ENCODE assay signal across 14 cellular contexts in the genomic region with DNA sequence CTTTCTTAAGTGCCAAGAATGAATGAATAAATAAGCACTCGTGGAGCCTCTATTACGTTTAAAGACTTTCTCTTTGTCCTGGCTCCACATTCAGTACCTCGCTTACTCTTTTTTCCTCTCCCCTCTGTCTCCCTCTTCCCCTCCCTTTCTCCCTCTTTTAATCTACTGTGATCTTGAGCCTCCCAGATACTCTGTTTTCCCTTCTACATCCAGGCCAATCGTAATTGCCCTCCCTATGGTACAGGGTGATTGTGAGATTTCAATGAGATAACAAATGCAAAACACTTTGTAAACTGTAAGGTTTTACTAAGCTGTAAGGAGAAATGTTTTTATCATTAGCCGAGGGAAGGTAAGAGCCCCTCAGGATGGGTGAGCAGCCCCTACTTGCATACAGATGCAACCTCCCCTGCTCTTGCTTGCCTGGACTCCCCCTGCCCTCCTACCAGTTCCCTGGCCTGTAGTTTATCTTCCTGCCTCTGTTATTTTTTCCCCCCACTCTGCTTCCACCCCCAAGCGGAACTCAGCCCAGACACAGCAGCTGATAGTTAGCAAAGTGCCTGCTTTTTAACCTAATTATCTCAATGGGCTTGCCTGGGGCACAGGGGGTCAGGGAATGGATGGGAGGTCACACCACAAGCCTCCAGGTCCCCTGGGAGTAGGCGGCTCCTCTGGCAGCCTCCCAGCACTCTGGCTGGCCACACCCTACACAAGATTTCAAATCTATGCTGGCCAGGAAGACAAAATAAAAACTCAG.
DNase-seq lines count a peak whose midpoint lies in the region; ATAC-seq, FAIRE-seq and TF ChIP-seq lines count a peak whose summit lies in the region.
"Had no signal": no experiment of that assay in that cellular context is flagged by ENCODE, and none has a peak within 500 bp of the region (broad histone marks: within the 10 kb centered on the region; RNA-seq: fewer than 3 reads in every experiment).

No MANE protein-coding gene starts in this region.

- no peaks in the 10 kb centered on the region for H3K9me3 ChIP-seq in right lobe of liver
- no peaks in the 10 kb centered on the region for H3K9me3 ChIP-seq in HepG2 (ENCODE audit: low read length)
- H3K9me3 ChIP-seq in hepatocyte (ENCODE audit: low read depth) = no peaks in the 10 kb centered on the region

- ATAC-seq in right lobe of liver (peak in 3 of 4 donors; percentile 7 to 47 (median 23)), HepG2 (no peak), GM19328 (IDR thresholded peaks at IDR 0.05; ENCODE audit: unreplicated experiment) (no peak)

- no peak for TF ChIP-seq RAD21 in HepG2 (CRISPR knock-in tag; IDR thresholded peaks at IDR 0.05)

- H3K9ac ChIP-seq in HepG2 (ENCODE audit: insufficient read depth, low read depth, low read length) = no peak overlapping the region

- no peak for TF ChIP-seq EP300 in HepG2 (IDR thresholded peaks at IDR 0.05; ENCODE audit: low read depth in 2 of 2, low read length in 2 of 2)
- no peak for TF ChIP-seq EP300 in HepG2 (CRISPR knock-in tag; IDR thresholded peaks at IDR 0.05; ENCODE audit: borderline replicate concordance)

- H3K79me2 ChIP-seq in HepG2 (ENCODE audit: insufficient read depth, low read length) (no peaks in the 10 kb centered on the region), hepatocyte (no peaks in the 10 kb centered on the region)

- H3K4me3 ChIP-seq in right lobe of liver (no peak overlapping the region), HepG2 (replicated peaks in 1 of 3; ENCODE audit: insufficient read depth in 1 of 3, low read depth in 2 of 3, low read length in 3 of 3) (no peak overlapping the region), hepatocyte (no peak overlapping the region)

- H3K27me3 ChIP-seq in right lobe of liver (no peaks in the 10 kb centered on the region), HepG2 (ENCODE audit: control insufficient read depth in 1 of 2, insufficient read depth in 2 of 2, low read length in 2 of 2) (peaks cover 0 to 11% of the 10 kb centered on the region in 2 experiments; a peak in 2 of 5 replicates), hepatocyte (no peaks in the 10 kb centered on the region)

- TF ChIP-seq POLR2A in right lobe of liver (IDR thresholded peaks at IDR 0.05) (no peak), HepG2 (IDR thresholded peaks at IDR 0.05; ENCODE audit: insufficient read depth in 1 of 2, low read depth in 2 of 2, low read length in 2 of 2) (no peak)

- intact Hi-C loops in right lobe of liver (cut with DNase I) = no loop called here
- intact Hi-C loops in HepG2 (cut with micrococcal nuclease; ENCODE audit: unreplicated experiment) = no loop called here

- H3K27ac ChIP-seq in right lobe of liver (no peak overlapping the region), HepG2 (ENCODE audit: extremely low read length, insufficient read depth, low read length) (no peak overlapping the region), hepatocyte (no peak overlapping the region)

- in situ Hi-C loops in HepG2 (cut with HindIII; ENCODE audit: extremely low pct_ligation_motif_present, low pct_unique_long_range_greater_than_20kb) = no loop called here

- no peaks in the 10 kb centered on the region for H3K9me2 ChIP-seq in hepatocyte (replicated peaks; ENCODE audit: insufficient read depth)

- H2AFZ ChIP-seq in HepG2 (ENCODE audit: low read length) (no peak overlapping the region), hepatocyte (no peak overlapping the region)

- TF ChIP-seq CTCF in right lobe of liver (IDR thresholded peaks at IDR 0.05) = no peak
- no peak for TF ChIP-seq CTCF in HepG2 (CRISPR knock-in tag; IDR thresholded peaks at IDR 0.05)
- no peak for TF ChIP-seq CTCF in hepatocyte (IDR thresholded peaks at IDR 0.05; ENCODE audit: poor library complexity)

- no peak for FAIRE-seq in HepG2 (lab: Jason Lieb, UNC)
- FAIRE-seq: endometrium had no signal

- H3K36me3 ChIP-seq in right lobe of liver = no peaks in the 10 kb centered on the region
- H3K36me3 ChIP-seq in HepG2 (replicated peaks in 1 of 2; ENCODE audit: control insufficient read depth in 1 of 2, insufficient read depth in 2 of 2, low read length in 2 of 2) = no peaks in the 10 kb centered on the region
- H3K36me3 ChIP-seq in hepatocyte (replicated peaks; ENCODE audit: insufficient read depth, low read depth) = no peaks in the 10 kb centered on the region

- H3K4me2 ChIP-seq in HepG2 (ENCODE audit: low read depth, low read length) (no peak overlapping the region), hepatocyte (peak overlapping the region; percentile 29)

- H3K4me1 ChIP-seq in right lobe of liver (peaks cover 0 to 10% (median 0%) of the 10 kb centered on the region in 4 donors), HepG2 (ENCODE audit: insufficient read depth, low read length) (peaks cover 11% of the 10 kb centered on the region), hepatocyte (ENCODE audit: insufficient read depth) (peaks cover 18% of the 10 kb centered on the region)

- CTCF ChIA-PET in HepG2 (lab: Yijun Ruan, JAX; ENCODE audit: low intra/inter-chr PET ratio, low total read pairs) = no interaction called here

- peak in 1 of 3 donors; percentile 59 for DNase-seq in right lobe of liver
- DNase-seq in HepG2 (ENCODE audit: low spot score) = no peak
- peak; percentile 13 for DNase-seq in hepatocyte (ENCODE audit: low spot score)
- no peak for DNase-seq in activated T-cell treated with anti-CD3 and anti-CD28 coated beads for 4 hours
- DNase-seq in foreskin melanocyte = no peak
- DNase-seq in central memory CD4-positive, alpha-beta T cell = no peak
- DNase-seq: activated CD4-positive, alpha-beta memory T cell treated with anti-CD3 and anti-CD28 coated beads, Interleukin-2, amount 10 ng/mL, durations not matched to agents 7 days and 5 days; activated naive CD8-positive, alpha-beta T cell treated with anti-CD3 and anti-CD28 coated beads, Interleukin-2, amount 10 ng/mL, durations not matched to agents 7 days and 5 days; HCEC 1CT; NCI-H1694 treated with DMSO at 0.1 percent for 48 hours; stimulated activated CD4-positive, alpha-beta T cell treated with anti-CD3 and anti-CD28 coated beads, Interleukin-4, amount 100 ng/mL, for 4 hours had no signal

- H4K20me1 ChIP-seq in HepG2 (ENCODE audit: insufficient read depth, low read length) (no peaks in the 10 kb centered on the region), hepatocyte (ENCODE audit: insufficient read depth, poor library complexity, severe bottlenecking) (no peaks in the 10 kb centered on the region)

- WGBS in right lobe of liver (ENCODE audit: insufficient coverage, low coverage, low lambda C conversion rate, missing lambda C conversion rate) = 53% methylated on average over 7 of the region's 7 CpGs
- 28% methylated on average over 7 of the region's 7 CpGs for WGBS in HepG2 (ENCODE audit: low lambda C conversion rate)
- WGBS in hepatocyte (ENCODE audit: low lambda C conversion rate, missing lambda C conversion rate) = 29% methylated on average over 7 of the region's 7 CpGs

- no TSS peak for BruUV-seq in HepG2 (replicated peaks; lab: Mats Ljungman, UMichigan)

- POLR2A ChIA-PET in HepG2 (lab: Yijun Ruan, JAX) = no interaction called here

TF ChIP-seq in HepG2, 621 proteins besides CTCF, POLR2A, EP300 and RAD21 (continues in another document):
- TF ChIP-seq GATA4 (IDR thresholded peaks at IDR 0.05; ENCODE audit: borderline replicate concordance, low read depth) = no peak
- no peak for TF ChIP-seq TBX3 (IDR thresholded peaks at IDR 0.05; ENCODE audit: borderline replicate concordance)
- TF ChIP-seq SRSF9 (IDR thresholded peaks at IDR 0.05; ENCODE audit: borderline replicate concordance, insufficient read depth, low read depth, low read length, poor library complexity, severe bottlenecking) = no peak
- TF ChIP-seq ZNF17 (CRISPR knock-in tag; IDR thresholded peaks at IDR 0.05) = no peak
- no peak for TF ChIP-seq ZNF30 (CRISPR knock-in tag; IDR thresholded peaks at IDR 0.05)
- TF ChIP-seq MEF2D (CRISPR knock-in tag; IDR thresholded peaks at IDR 0.05) = no peak
- no peak for TF ChIP-seq EZH2 (conservative IDR thresholded peaks at IDR 0.05; ENCODE audit: low read depth, low read length)
- no peak for TF ChIP-seq POGZ (CRISPR knock-in tag; IDR thresholded peaks at IDR 0.05)
- no peak for TF ChIP-seq ZFYVE20 (CRISPR knock-in tag; IDR thresholded peaks at IDR 0.05; ENCODE audit: borderline replicate concordance, low read depth)
- no peak for TF ChIP-seq MATR3 (CRISPR knock-in tag; IDR thresholded peaks at IDR 0.05)
- TF ChIP-seq REPIN1 (CRISPR knock-in tag; IDR thresholded peaks at IDR 0.05; ENCODE audit: borderline replicate concordance, low read depth) = no peak
- no peak for TF ChIP-seq SP2 (CRISPR knock-in tag; IDR thresholded peaks at IDR 0.05)
- TF ChIP-seq KLF16 (CRISPR knock-in tag; IDR thresholded peaks at IDR 0.05) = no peak
- TF ChIP-seq NONO (IDR thresholded peaks at IDR 0.05) = no peak
- TF ChIP-seq NONO (CRISPR knock-in tag; conservative IDR thresholded peaks at IDR 0.05) = no peak
- TF ChIP-seq ZNF430 (CRISPR knock-in tag; IDR thresholded peaks at IDR 0.05) = no peak

TF ChIP-seq in PFSK-1, 5 proteins besides CTCF, POLR2A, EP300 and RAD21 (continues in another document):
- TF ChIP-seq, protein P1, sequence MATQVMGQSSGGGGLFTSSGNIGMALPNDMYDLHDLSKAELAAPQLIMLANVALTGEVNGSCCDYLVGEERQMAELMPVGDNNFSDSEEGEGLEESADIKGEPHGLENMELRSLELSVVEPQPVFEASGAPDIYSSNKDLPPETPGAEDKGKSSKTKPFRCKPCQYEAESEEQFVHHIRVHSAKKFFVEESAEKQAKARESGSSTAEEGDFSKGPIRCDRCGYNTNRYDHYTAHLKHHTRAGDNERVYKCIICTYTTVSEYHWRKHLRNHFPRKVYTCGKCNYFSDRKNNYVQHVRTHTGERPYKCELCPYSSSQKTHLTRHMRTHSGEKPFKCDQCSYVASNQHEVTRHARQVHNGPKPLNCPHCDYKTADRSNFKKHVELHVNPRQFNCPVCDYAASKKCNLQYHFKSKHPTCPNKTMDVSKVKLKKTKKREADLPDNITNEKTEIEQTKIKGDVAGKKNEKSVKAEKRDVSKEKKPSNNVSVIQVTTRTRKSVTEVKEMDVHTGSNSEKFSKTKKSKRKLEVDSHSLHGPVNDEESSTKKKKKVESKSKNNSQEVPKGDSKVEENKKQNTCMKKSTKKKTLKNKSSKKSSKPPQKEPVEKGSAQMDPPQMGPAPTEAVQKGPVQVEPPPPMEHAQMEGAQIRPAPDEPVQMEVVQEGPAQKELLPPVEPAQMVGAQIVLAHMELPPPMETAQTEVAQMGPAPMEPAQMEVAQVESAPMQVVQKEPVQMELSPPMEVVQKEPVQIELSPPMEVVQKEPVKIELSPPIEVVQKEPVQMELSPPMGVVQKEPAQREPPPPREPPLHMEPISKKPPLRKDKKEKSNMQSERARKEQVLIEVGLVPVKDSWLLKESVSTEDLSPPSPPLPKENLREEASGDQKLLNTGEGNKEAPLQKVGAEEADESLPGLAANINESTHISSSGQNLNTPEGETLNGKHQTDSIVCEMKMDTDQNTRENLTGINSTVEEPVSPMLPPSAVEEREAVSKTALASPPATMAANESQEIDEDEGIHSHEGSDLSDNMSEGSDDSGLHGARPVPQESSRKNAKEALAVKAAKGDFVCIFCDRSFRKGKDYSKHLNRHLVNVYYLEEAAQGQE (IDR thresholded peaks at IDR 0.05; ENCODE audit: insufficient read depth in 1 of 2, low read depth in 2 of 2, low read length in 2 of 2) = peak in 1 of 2 experiments; percentile 79; a peak in 1 of 4 replicates
- TF ChIP-seq TAF1 (IDR thresholded peaks at IDR 0.05; ENCODE audit: borderline replicate concordance, insufficient read depth, low read length) = 0 out of 2 replicates have a peak, but pooled peaks have one; percentile 57

Comparison
In these comparisons a context has a peak if more than half of its experiments do, and no peak if none do; other contexts are left out.
1. ATAC-seq: peak in right lobe of liver (3 of 4); none in HepG2 (single experiment) and GM19328 (single experiment).